Comparison of ENCODE assay signal across 10 cellular contexts in genomic region chr9:130893250-130894101, GRCh38. TPM values are rescaled to one million over a fixed set of nuclear protein-coding genes. Genes with fewer than 3 reads are reported as not detected.
DNase-seq lines count a peak whose midpoint lies in the region; ATAC-seq, FAIRE-seq and TF ChIP-seq lines count a peak whose summit lies in the region.
"Had no signal": no experiment of that assay in that cellular context is flagged by ENCODE, and none has a peak within 500 bp of the region (broad histone marks: within the 10 kb centered on the region; RNA-seq: fewer than 3 reads in every experiment).

No MANE protein-coding gene starts in this region.

- no peaks in the 10 kb centered on the region for H3K27me3 ChIP-seq in body of pancreas
- peaks cover 3 to 17% (median 12%) of the 10 kb centered on the region in 5 donors for H3K27me3 ChIP-seq in subcutaneous abdominal adipose tissue (ENCODE audit: control insufficient read depth in 5 of 5, insufficient read depth in 4 of 5, low read length in 5 of 5)

- H3K4me1 Mint-ChIP-seq in natural killer cell, result no peaks in the 10 kb centered on the region

- H3K4me3 Mint-ChIP-seq in natural killer cell, result no peak overlapping the region

- 81 to 90% methylated on average over 13 to 37 of the region's 37 CpGs for WGBS in body of pancreas, 2 donors

- peak in 1 of 7 experiments; percentile 26 for TF ChIP-seq CTCF in body of pancreas (IDR thresholded peaks at IDR 0.05)
- TF ChIP-seq CTCF in kidney (IDR thresholded peaks at IDR 0.05; ENCODE audit: borderline replicate concordance, extremely low read depth, insufficient read depth), result no peak
- no peak for TF ChIP-seq CTCF in natural killer cell (IDR thresholded peaks at IDR 0.05)

- H3K9me3 Mint-ChIP-seq in natural killer cell, result no peaks in the 10 kb centered on the region

- H3K9me3 ChIP-seq in body of pancreas, result no peaks in the 10 kb centered on the region
- H3K9me3 ChIP-seq in kidney (ENCODE audit: control insufficient read depth in 1 of 2, low read length in 2 of 2), result no peaks in the 10 kb centered on the region
- H3K9me3 ChIP-seq in subcutaneous abdominal adipose tissue (ENCODE audit: control insufficient read depth in 5 of 5, low read length in 5 of 5), result no peaks in the 10 kb centered on the region

- H3K36me3 Mint-ChIP-seq in natural killer cell, result no peaks in the 10 kb centered on the region

- no peak overlapping the region for H3K4me3 ChIP-seq in body of pancreas
- H3K4me3 ChIP-seq in kidney (ENCODE audit: low read length in 2 of 2), result no peak overlapping the region
- peak overlapping the region in 4 of 5 donors; percentile 4 to 59 (median 20) for H3K4me3 ChIP-seq in subcutaneous abdominal adipose tissue (ENCODE audit: low read depth in 1 of 5, low read length in 5 of 5)

- peak in 1 of 3 donors; percentile 11 for TF ChIP-seq POLR2A in body of pancreas (IDR thresholded peaks at IDR 0.05)

- H3K4me1 ChIP-seq in body of pancreas, result peaks cover 5% of the 10 kb centered on the region
- H3K4me1 ChIP-seq in kidney (ENCODE audit: control insufficient read depth in 1 of 2, insufficient read depth in 1 of 2, low read depth in 1 of 2, low read length in 2 of 2), result no peaks in the 10 kb centered on the region
- H3K4me1 ChIP-seq in subcutaneous abdominal adipose tissue (ENCODE audit: control insufficient read depth in 5 of 5, insufficient read depth in 5 of 5, low read length in 5 of 5), result peaks cover 0 to 31% (median 26%) of the 10 kb centered on the region in 5 donors

- peak; percentile 7 for ATAC-seq in body of pancreas
- ATAC-seq in GM19467 (IDR thresholded peaks at IDR 0.05; ENCODE audit: unreplicated experiment), result no peak
- no peak for ATAC-seq in natural killer cell
- no peak for ATAC-seq in HG02642 (IDR thresholded peaks at IDR 0.05; ENCODE audit: poor library complexity, unreplicated experiment)

- intact Hi-C loops in body of pancreas (cut with DNase I), result no loop called here
- intact Hi-C loops in kidney (cut with DNase I), result no loop called here
- intact Hi-C loops in natural killer cell (cut with micrococcal nuclease), result no loop called here

- FAIRE-seq in kidney (lab: Jason Lieb, UNC), result no peak

- H3K27ac Mint-ChIP-seq in natural killer cell, result no peak overlapping the region

- peak; percentile 92 for DNase-seq in Kasumi-1 (lab: John Stamatoyannopoulos, UW)
- DNase-seq in body of pancreas, result peak in 1 of 4 donors; percentile 48
- peak; percentile 82 for DNase-seq in kidney
- no peak for DNase-seq in natural killer cell
- no peak for DNase-seq in activated naive CD4-positive, alpha-beta T cell treated with Interleukin-2 at 50 U/mL for 16 hours
- DNase-seq: effector memory CD4-positive, alpha-beta T cell; NCI-H69 had no signal

- H3K27me3 Mint-ChIP-seq in natural killer cell (ENCODE audit: low read depth in 2 of 2), result no peaks in the 10 kb centered on the region

- H3K27ac ChIP-seq in body of pancreas (no peak overlapping the region), kidney (ENCODE audit: low read depth in 2 of 2, low read length in 2 of 2) (no peak overlapping the region), subcutaneous abdominal adipose tissue (ENCODE audit: low read depth, low read length) (no peak overlapping the region)

- H3K36me3 ChIP-seq in body of pancreas (replicated peaks in 1 of 2; ENCODE audit: insufficient read depth in 1 of 2, low read depth in 2 of 2) (no peaks in the 10 kb centered on the region), kidney (ENCODE audit: control insufficient read depth in 1 of 2, insufficient read depth in 2 of 2, low read length in 2 of 2) (peaks cover 5 to 8% of the 10 kb centered on the region in 2 donors), subcutaneous abdominal adipose tissue (ENCODE audit: control insufficient read depth in 5 of 5, insufficient read depth in 5 of 5, low read length in 5 of 5) (peaks cover 0 to 40% (median 25%) of the 10 kb centered on the region in 5 donors)

- H3K9ac ChIP-seq in kidney (ENCODE audit: low read length in 2 of 2), result no peak overlapping the region
- peak overlapping the region in 3 of 5 donors; percentile 20 to 30 (median 21) for H3K9ac ChIP-seq in subcutaneous abdominal adipose tissue (ENCODE audit: low read length in 5 of 5)

RNA-seq across cellular contexts. Expression of gene QRFP, which starts 3.1 kb away (rescaled TPM):
- total RNA-seq in body of pancreas (not detected), kidney (not detected), natural killer cell (not detected)
- polyA plus RNA-seq in kidney (ENCODE audit: insufficient read depth, low read depth, low replicate concordance), result not detected

RNA-seq across cellular contexts. Expression of gene FIBCD1, which starts 45.6 kb away (rescaled TPM):
- total RNA-seq in body of pancreas, result under 1 TPM in 1 of 2 donors, not detected in 1; 0.78 TPM
- 0.25 TPM for total RNA-seq in kidney
- polyA plus RNA-seq in kidney (ENCODE audit: insufficient read depth, low read depth, low replicate concordance), result not detected
- not detected for total RNA-seq in natural killer cell

RNA-seq across cellular contexts. Expression of gene ABL1, which starts 58.4 kb away (rescaled TPM):
- 10 to 100 TPM; 23.3 to 29.0 TPM for total RNA-seq in body of pancreas
- total RNA-seq in kidney, result 63.6 TPM
- 15.0 TPM for polyA plus RNA-seq in kidney (ENCODE audit: insufficient read depth, low read depth, low replicate concordance)
- total RNA-seq in natural killer cell, result 10 to 100 TPM; 49.7 to 65.6 (median 53.8) TPM

Comparison
In these comparisons a context has a peak if more than half of its experiments do, and no peak if none do; other contexts are left out.
1. DNase-seq: peak in Kasumi-1 (2 of 2) and kidney (single experiment); none in natural killer cell (single experiment) and activated naive CD4-positive, alpha-beta T cell treated with Interleukin-2 at 50 U/mL for 16 hours (single experiment).
2. H3K4me3 ChIP-seq: peak in subcutaneous abdominal adipose tissue (4 of 5); none in body of pancreas (0 of 2) and kidney (0 of 2).
3. H3K9ac ChIP-seq: peak in subcutaneous abdominal adipose tissue (3 of 5); none in kidney (0 of 2).